Comparison of ENCODE assay signal across 8 cellular contexts in the genomic region with DNA sequence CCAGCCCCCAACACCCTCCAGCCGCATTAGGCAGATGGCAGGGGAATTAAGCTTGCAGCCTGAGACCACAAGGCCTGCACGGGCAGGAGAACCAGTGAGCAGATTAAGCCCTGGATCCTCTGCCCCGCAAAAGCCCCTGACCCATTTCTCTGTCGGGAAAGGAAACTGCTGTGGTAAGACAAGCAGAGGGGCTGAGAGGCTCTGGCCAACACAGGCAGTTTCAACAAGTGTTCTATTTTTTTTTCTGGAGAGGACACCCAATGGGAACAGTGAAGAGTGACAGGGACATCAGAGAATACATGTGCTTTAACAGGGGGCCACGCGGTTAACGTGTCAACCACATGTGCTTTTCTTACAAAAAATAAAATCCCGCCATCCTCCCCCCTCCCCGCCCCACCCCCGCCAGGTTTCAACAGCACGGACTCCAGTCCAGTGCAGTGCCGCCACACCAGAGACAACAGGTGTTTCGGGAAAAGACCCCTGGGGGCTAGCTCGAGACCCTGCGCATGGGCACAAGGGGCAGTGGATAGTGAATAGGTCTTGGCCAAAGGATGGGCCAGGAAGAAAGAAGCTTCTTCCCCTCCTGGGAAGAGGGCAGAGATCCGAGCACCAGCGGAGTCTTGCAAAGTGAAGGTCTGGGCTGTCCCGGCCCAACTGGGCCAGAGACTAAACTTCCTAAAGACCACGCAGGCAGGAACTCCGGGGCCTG. TPM values are rescaled to one million over a fixed set of nuclear protein-coding genes. Genes with fewer than 3 reads are reported as not detected.
DNase-seq lines count a peak whose midpoint lies in the region; ATAC-seq and TF ChIP-seq lines count a peak whose summit lies in the region.

No MANE protein-coding gene starts in this region.

- H3K4me3 ChIP-seq in BJ (ENCODE audit: low read depth, low read length) (peak overlapping the region; percentile 89), HUES64 (ENCODE audit: low read length) (peak overlapping the region; percentile 91), mucosa of rectum (ENCODE audit: low read length in 2 of 2) (peak overlapping the region; percentile 89)

- no peak overlapping the region for H3K27ac ChIP-seq in HUES64 (ENCODE audit: low read depth, low read length)
- H3K27ac ChIP-seq in mucosa of rectum (ENCODE audit: low read depth in 2 of 2, low read length in 2 of 2): peak overlapping the region; percentile 85 to 87
- peak overlapping the region; percentile 72 for H3K27ac ChIP-seq in substantia nigra (ENCODE audit: low read depth, low read length, poor library complexity, severe bottlenecking)

- H3K9ac ChIP-seq in HUES64 (ENCODE audit: low read depth, low read length): peak overlapping the region; percentile 75
- peak overlapping the region; percentile 92 to 96 for H3K9ac ChIP-seq in mucosa of rectum (ENCODE audit: low read depth in 1 of 2, low read length in 2 of 2)

- H3K27me3 ChIP-seq in BJ (ENCODE audit: control insufficient read depth, insufficient read depth, low read length): peaks cover 1% of the 10 kb centered on the region
- H3K27me3 ChIP-seq in HUES64 (ENCODE audit: insufficient read depth, low read length): peaks cover 6% of the 10 kb centered on the region
- no peaks in the 10 kb centered on the region for H3K27me3 ChIP-seq in mucosa of rectum (ENCODE audit: control insufficient read depth in 2 of 2, insufficient read depth in 2 of 2, low read length in 2 of 2)

- CTCF ChIA-PET in BJ (lab: Yijun Ruan, JAX): interaction anchor here (1.0 to 2.3 kb wide), 2 partner anchors 11 to 30 kb away, joined by 3 to 8 read pairs; no protein-coding TSS in a partner anchor

- TF ChIP-seq CTCF in BJ (IDR thresholded peaks at IDR 0.05; ENCODE audit: insufficient read depth, low read depth, low read length): no peak

- POLR2A ChIA-PET in BJ (lab: Charles Lee): interaction anchor here (0.5 kb wide), 1 partner anchor 490 kb away, joined by 6 read pairs; no protein-coding TSS in a partner anchor

- H3K4me3 Mint-ChIP-seq in effector memory CD8-positive, alpha-beta T cell: peak overlapping the region; percentile 83 to 85

- peak; percentile 16 for ATAC-seq in GM19324 (IDR thresholded peaks at IDR 0.05; ENCODE audit: low FRiP score, unreplicated experiment)
- peak; percentile 68 for ATAC-seq in effector memory CD8-positive, alpha-beta T cell (replicated peaks)

- no peaks in the 10 kb centered on the region for H3K27me3 Mint-ChIP-seq in effector memory CD8-positive, alpha-beta T cell

- H3K36me3 Mint-ChIP-seq in effector memory CD8-positive, alpha-beta T cell (ENCODE audit: insufficient read depth): peaks cover 28% of the 10 kb centered on the region

- H3K4me1 ChIP-seq in HUES64 (ENCODE audit: insufficient read depth, low read length) (peaks cover 24% of the 10 kb centered on the region), mucosa of rectum (ENCODE audit: control insufficient read depth in 2 of 2, insufficient read depth in 2 of 2, low read length in 2 of 2) (peaks cover 0 to 9% of the 10 kb centered on the region in 2 donors)

- H3K4me1 Mint-ChIP-seq in effector memory CD8-positive, alpha-beta T cell (ENCODE audit: low read depth in 2 of 2): peaks cover 45 to 61% of the 10 kb centered on the region in 2 donors

- H3K9me3 ChIP-seq in HUES64 (ENCODE audit: insufficient read depth, low read depth, low read length): no peaks in the 10 kb centered on the region
- H3K9me3 ChIP-seq in mucosa of rectum (ENCODE audit: control insufficient read depth in 2 of 2, low read length in 2 of 2): no peaks in the 10 kb centered on the region

- DNase-seq in BJ (ENCODE audit: low read depth): no peak
- peak; percentile 59 for DNase-seq in activated CD4-positive, alpha-beta T cell treated with anti-CD3 and anti-CD28 coated beads for 48 hours
- DNase-seq in effector memory CD8-positive, alpha-beta T cell: peak; percentile 64 to 69 (median 69)
- peak in 11 of 49 donors; percentile 6 to 58 (median 41) for DNase-seq in substantia nigra (lab: John Stamatoyannopoulos, UW)
- DNase-seq in NCI-H345 (lab: John Stamatoyannopoulos, UW): no peak

- H3K36me3 ChIP-seq in BJ (ENCODE audit: control insufficient read depth, insufficient read depth, low read length) (peaks cover 2% of the 10 kb centered on the region; the same call in 1 of the 2 replicates), HUES64 (ENCODE audit: insufficient read depth, low read length) (no peaks in the 10 kb centered on the region), mucosa of rectum (ENCODE audit: control insufficient read depth in 2 of 2, insufficient read depth in 2 of 2, low read length in 2 of 2) (no peaks in the 10 kb centered on the region)

- no peaks in the 10 kb centered on the region for H3K9me3 Mint-ChIP-seq in effector memory CD8-positive, alpha-beta T cell

- H3K27ac Mint-ChIP-seq in effector memory CD8-positive, alpha-beta T cell: peak overlapping the region; percentile 87 to 94

- 7% methylated on average over 19 of the region's 20 CpGs for WGBS in HUES64

RNA-seq across cellular contexts. Expression of gene FYCO1, which starts 0.8 kb away (rescaled TPM):
- polyA plus RNA-seq in BJ (2011; rRNA removed): 13.0 and 14.2 TPM in 2 replicates
- polyA minus RNA-seq in BJ (2011; rRNA and poly(A)+ RNA removed): 19.8 and 27.2 TPM in 2 replicates
- 4.3 TPM for polyA plus RNA-seq in HUES64 (2013, experiment 1 of 2)
- 4.3 TPM for polyA plus RNA-seq in HUES64 (2013, experiment 2 of 2)

RNA-seq across cellular contexts. Expression of gene XCR1, which starts 32.5 kb away (rescaled TPM):
- polyA plus RNA-seq in BJ (2011; rRNA removed): not detected in 2 replicates
- not detected in 2 replicates for polyA minus RNA-seq in BJ (2011; rRNA and poly(A)+ RNA removed)
- not detected for polyA plus RNA-seq in HUES64 (2013, experiment 1 of 2)
- polyA plus RNA-seq in HUES64 (2013, experiment 2 of 2): not detected

RNA-seq across cellular contexts. Expression of gene CXCR6, which starts 51.6 kb away (rescaled TPM):
- polyA plus RNA-seq in BJ (2011; rRNA removed): not detected in 2 replicates
- not detected in 2 replicates for polyA minus RNA-seq in BJ (2011; rRNA and poly(A)+ RNA removed)
- not detected for polyA plus RNA-seq in HUES64 (2013, experiment 1 of 2)
- not detected for polyA plus RNA-seq in HUES64 (2013, experiment 2 of 2)

Comparison
In these comparisons a context has a peak if more than half of its experiments do, and no peak if none do; other contexts are left out.
1. DNase-seq: peak in activated CD4-positive, alpha-beta T cell treated with anti-CD3 and anti-CD28 coated beads for 48 hours (single experiment) and effector memory CD8-positive, alpha-beta T cell (3 of 3); none in BJ (single experiment) and NCI-H345 (single experiment).
2. Peak in every context shown above with its lines, with median percentiles within 50 percentile points of each other: H3K4me3 ChIP-seq.